13 cellular contexts compared by ENCODE assay signal in genomic region chr14:101877766-101878165, GRCh38.
A peak's percentile ranks its signal among the peaks of the same experiment; 100 is the strongest.
DNase-seq lines count a peak whose midpoint lies in the region; ATAC-seq and TF ChIP-seq lines count a peak whose summit lies in the region.
"Had no signal": no experiment of that assay in that cellular context is flagged by ENCODE, and none has a peak within 500 bp of the region (broad histone marks: within the 10 kb centered on the region; RNA-seq: fewer than 3 reads in every experiment).

No MANE protein-coding gene starts in this region.

- intact Hi-C loops in breast epithelium (cut with DNase I; ENCODE audit: low total_unique reads) (no loop called here), MCF 10A (cut with micrococcal nuclease) (no loop called here), ascending aorta (cut with DNase I) (no loop called here)
- intact Hi-C loops in activated CD4-positive, alpha-beta memory T cell treated with anti-CD3 and anti-CD28 coated beads for 36 hours (cut with micrococcal nuclease): loop anchor here (1.0 to 10.0 kb wide), 5 partner anchors 54 to 1500 kb away; partner anchors contain the start of genes PPP2R5C and WDR25

- no peak overlapping the region for H3K4me3 Mint-ChIP-seq in MCF 10A (ENCODE audit: unreplicated experiment)
- H3K4me3 Mint-ChIP-seq in activated CD4-positive, alpha-beta memory T cell treated with anti-CD3 and anti-CD28 coated beads for 36 hours: peak overlapping the region; percentile 25
- H3K4me3 Mint-ChIP-seq in immature natural killer cell: peak overlapping the region; percentile 54 to 77 (median 71)
- no peak overlapping the region for H3K4me3 Mint-ChIP-seq in stimulated activated memory B cell treated with anti-CD40 and anti-IgM and Interleukin-4, amounts not matched to agents 10 μg/mL and 1 μg/mL and 100 μg/mL, for 72 hours

- H3K9me3 ChIP-seq in breast epithelium (no peaks in the 10 kb centered on the region), ascending aorta (no peaks in the 10 kb centered on the region)
- H3K9me3 ChIP-seq: colonic mucosa had no signal

- H3K36me3 ChIP-seq in breast epithelium (no peaks in the 10 kb centered on the region), ascending aorta (peaks cover 9 to 19% of the 10 kb centered on the region in 2 donors)
- H3K36me3 ChIP-seq: colonic mucosa had no signal

- H3K4me1 ChIP-seq in breast epithelium (peaks cover 0 to 10% of the 10 kb centered on the region in 2 donors), ascending aorta (peaks cover 0 to 3% of the 10 kb centered on the region in 2 donors)

- H3K4me1 Mint-ChIP-seq in MCF 10A (ENCODE audit: insufficient read depth, unreplicated experiment) (peaks cover under 1% of the 10 kb centered on the region), immature natural killer cell (peaks cover 94 to 96% of the 10 kb centered on the region in 2 donors)
- H3K4me1 Mint-ChIP-seq in activated CD4-positive, alpha-beta memory T cell treated with anti-CD3 and anti-CD28 coated beads for 36 hours (ENCODE audit: low read depth): peaks cover 85% of the 10 kb centered on the region
- H3K4me1 Mint-ChIP-seq in stimulated activated memory B cell treated with anti-CD40 and anti-IgM and Interleukin-4, amounts not matched to agents 10 μg/mL and 1 μg/mL and 100 μg/mL, for 72 hours: peaks cover 85% of the 10 kb centered on the region

- no TSS peak for BruUV-seq in MCF 10A (replicated peaks; lab: Mats Ljungman, UMichigan)

- POLR2A ChIA-PET in MCF 10A (lab: Yijun Ruan, JAX): no interaction called here
- POLR2A ChIA-PET in activated CD4-positive, alpha-beta memory T cell treated with anti-CD3 and anti-CD28 coated beads for 36 hours (lab: Charles Lee): interaction anchor here (1.1 to 4.2 kb wide), 11 partner anchors 10 to 96 kb away, joined by 3 to 56 read pairs (median 9); no protein-coding TSS in a partner anchor

- no peaks in the 10 kb centered on the region for H3K9me3 Mint-ChIP-seq in MCF 10A (ENCODE audit: unreplicated experiment)
- no peaks in the 10 kb centered on the region for H3K9me3 Mint-ChIP-seq in activated CD4-positive, alpha-beta memory T cell treated with anti-CD3 and anti-CD28 coated beads for 36 hours
- no peaks in the 10 kb centered on the region for H3K9me3 Mint-ChIP-seq in immature natural killer cell
- H3K9me3 Mint-ChIP-seq in stimulated activated memory B cell treated with anti-CD40 and anti-IgM and Interleukin-4, amounts not matched to agents 10 μg/mL and 1 μg/mL and 100 μg/mL, for 72 hours: no peaks in the 10 kb centered on the region

- H3K4me3 ChIP-seq in breast epithelium (no peak overlapping the region), ascending aorta (no peak overlapping the region)
- H3K4me3 ChIP-seq: colonic mucosa had no signal

- peak overlapping the region; percentile 38 to 62 for H3K27ac ChIP-seq in breast epithelium
- H3K27ac ChIP-seq in ascending aorta: peak overlapping the region in 1 of 2 donors; percentile 18
- H3K27ac ChIP-seq: colonic mucosa had no signal

- CTCF ChIA-PET in MCF 10A (lab: Yijun Ruan, JAX): interaction anchor here (1.1 kb wide), 1 partner anchor 106 kb away, joined by 3 read pairs; no protein-coding TSS in a partner anchor
- CTCF ChIA-PET in activated CD4-positive, alpha-beta memory T cell treated with anti-CD3 and anti-CD28 coated beads for 36 hours (lab: Charles Lee): interaction anchor here (1.6 to 4.0 kb wide), 4 partner anchors 33 to 171 kb away, joined by 3 to 30 read pairs (median 21); no protein-coding TSS in a partner anchor

- no peak for TF ChIP-seq POLR2A in breast epithelium (IDR thresholded peaks at IDR 0.05)

- no peak for TF ChIP-seq CTCF in breast epithelium (IDR thresholded peaks at IDR 0.05)
- TF ChIP-seq CTCF in MCF 10A (IDR thresholded peaks at IDR 0.05; ENCODE audit: unreplicated experiment): no peak
- no peak for TF ChIP-seq CTCF in ascending aorta (IDR thresholded peaks at IDR 0.05)

- H3K27me3 ChIP-seq in breast epithelium: no peaks in the 10 kb centered on the region
- no peaks in the 10 kb centered on the region for H3K27me3 ChIP-seq in ascending aorta
- H3K27me3 ChIP-seq: colonic mucosa had no signal

- no peaks in the 10 kb centered on the region for H3K27me3 Mint-ChIP-seq in MCF 10A (ENCODE audit: insufficient read depth, unreplicated experiment)
- no peaks in the 10 kb centered on the region for H3K27me3 Mint-ChIP-seq in activated CD4-positive, alpha-beta memory T cell treated with anti-CD3 and anti-CD28 coated beads for 36 hours
- H3K27me3 Mint-ChIP-seq in immature natural killer cell (ENCODE audit: low read depth in 3 of 3): peaks cover 9 to 27% (median 25%) of the 10 kb centered on the region in 3 donors
- H3K27me3 Mint-ChIP-seq in stimulated activated memory B cell treated with anti-CD40 and anti-IgM and Interleukin-4, amounts not matched to agents 10 μg/mL and 1 μg/mL and 100 μg/mL, for 72 hours: no peaks in the 10 kb centered on the region

- no peak for ATAC-seq in stimulated activated memory B cell treated with anti-CD40 and anti-IgM and Interleukin-4, amounts not matched to agents 10 μg/mL and 1 μg/mL and 100 μg/mL, for 72 hours
- ATAC-seq: Panc1 had no signal

- DNase-seq in breast epithelium (ENCODE audit: low spot score in 2 of 2) (no peak), MCF 10A (ENCODE audit: unreplicated experiment) (no peak), immature natural killer cell (peak; percentile 50 to 59 (median 54)), NCI-H510A treated with DMSO at 0.1 percent for 48 hours (lab: John Stamatoyannopoulos, UW) (no peak), ureter (ENCODE audit: low spot score) (no peak), ascending aorta (ENCODE audit: low spot score in 2 of 2) (no peak)
- no peak for DNase-seq in activated CD4-positive, alpha-beta memory T cell treated with anti-CD3 and anti-CD28 coated beads for 36 hours
- DNase-seq: colonic mucosa, foreskin melanocyte, KG1, NCI-H2171 treated with DMSO at 0.1 percent for 48 hours had no signal

- no peak overlapping the region for H3K27ac Mint-ChIP-seq in MCF 10A (ENCODE audit: low read depth, unreplicated experiment)
- H3K27ac Mint-ChIP-seq in activated CD4-positive, alpha-beta memory T cell treated with anti-CD3 and anti-CD28 coated beads for 36 hours: peak overlapping the region; percentile 95
- peak overlapping the region; percentile 93 to 98 (median 96) for H3K27ac Mint-ChIP-seq in immature natural killer cell
- H3K27ac Mint-ChIP-seq in stimulated activated memory B cell treated with anti-CD40 and anti-IgM and Interleukin-4, amounts not matched to agents 10 μg/mL and 1 μg/mL and 100 μg/mL, for 72 hours: peak overlapping the region; percentile 60

- peaks cover 30% of the 10 kb centered on the region for H3K36me3 Mint-ChIP-seq in MCF 10A (ENCODE audit: insufficient read depth, unreplicated experiment)
- peaks cover 29% of the 10 kb centered on the region for H3K36me3 Mint-ChIP-seq in activated CD4-positive, alpha-beta memory T cell treated with anti-CD3 and anti-CD28 coated beads for 36 hours
- H3K36me3 Mint-ChIP-seq in immature natural killer cell: peaks cover 0 to 20% (median 16%) of the 10 kb centered on the region in 3 donors
- H3K36me3 Mint-ChIP-seq in stimulated activated memory B cell treated with anti-CD40 and anti-IgM and Interleukin-4, amounts not matched to agents 10 μg/mL and 1 μg/mL and 100 μg/mL, for 72 hours: peaks cover 27% of the 10 kb centered on the region

Comparison
In these comparisons a context has a peak if more than half of its experiments do, and no peak if none do; other contexts are left out.
1. DNase-seq: peak in immature natural killer cell (3 of 3); none in breast epithelium (0 of 2), MCF 10A (single experiment), activated CD4-positive, alpha-beta memory T cell treated with anti-CD3 and anti-CD28 coated beads for 36 hours (single experiment), NCI-H510A treated with DMSO at 0.1 percent for 48 hours (single experiment), ureter (single experiment) and ascending aorta (0 of 2).
2. H3K4me3 Mint-ChIP-seq: peak in activated CD4-positive, alpha-beta memory T cell treated with anti-CD3 and anti-CD28 coated beads for 36 hours (single experiment) and immature natural killer cell (5 of 5); none in MCF 10A (single experiment) and stimulated activated memory B cell treated with anti-CD40 and anti-IgM and Interleukin-4, amounts not matched to agents 10 μg/mL and 1 μg/mL and 100 μg/mL, for 72 hours (single experiment).